Comparison of ENCODE assay signal across 34 cellular contexts in the genomic region with DNA sequence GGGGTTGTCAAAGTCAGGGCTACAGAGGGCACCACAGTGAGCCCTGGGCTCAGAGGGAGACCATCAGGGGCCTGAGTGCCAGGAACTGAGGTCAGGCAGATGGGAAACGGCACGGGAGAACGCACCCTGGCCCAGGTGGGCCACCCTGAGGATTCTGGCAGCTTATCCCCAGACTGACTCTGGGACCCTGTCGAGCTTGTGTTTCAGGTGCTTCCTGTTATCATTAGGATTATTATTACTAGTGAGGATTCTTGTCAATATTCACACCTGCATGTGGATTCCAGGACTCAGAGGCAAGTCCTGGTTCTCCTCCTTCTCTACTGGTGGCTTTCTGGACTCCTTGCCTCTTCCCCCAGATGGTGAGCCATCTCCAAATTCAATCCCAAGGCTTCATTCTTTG. TPM values are rescaled to one million over a fixed set of nuclear protein-coding genes. Genes with fewer than 3 reads are reported as not detected.
"Had no signal": no experiment of that assay in that cellular context is flagged by ENCODE, and none has a peak within 500 bp of the region (broad histone marks: within the 10 kb centered on the region; RNA-seq: fewer than 3 reads in every experiment).

No MANE protein-coding gene starts in this region.

- H3K36me3 ChIP-seq: esophagus squamous epithelium had no signal

- H3K36me3 Mint-ChIP-seq: activated naive CD4-positive, alpha-beta T cell treated with anti-CD3 and anti-CD28 coated beads, Interleukin-2, amount 10 ng/mL, durations not matched to agents 7 days and 5 days; activated naive CD4-positive, alpha-beta T cell treated with anti-CD3 and anti-CD28 coated beads, Interleukin-2, amount 50 U/mL, for 72 hours; activated naive CD8-positive, alpha-beta T cell treated with anti-CD3 and anti-CD28 coated beads, Interleukin-2, amount 10 ng/mL, durations not matched to agents 7 days and 5 days had no signal

- H3K9me3 Mint-ChIP-seq: activated CD4-positive, alpha-beta memory T cell treated with anti-CD3 and anti-CD28 coated beads, Interleukin-2, amount 10 ng/mL, durations not matched to agents 7 days and 5 days; activated CD4-positive, alpha-beta T cell treated with anti-CD3 and anti-CD28 coated beads, Interleukin-2, amount 10 ng/mL, durations not matched to agents 7 days and 5 days; activated naive CD4-positive, alpha-beta T cell treated with anti-CD3 and anti-CD28 coated beads, Interleukin-2, amount 10 ng/mL, durations not matched to agents 7 days and 5 days; activated naive CD4-positive, alpha-beta T cell treated with anti-CD3 and anti-CD28 coated beads, Interleukin-2, amount 50 U/mL, for 72 hours; activated naive CD8-positive, alpha-beta T cell treated with anti-CD3 and anti-CD28 coated beads, Interleukin-2, amount 10 ng/mL, durations not matched to agents 7 days and 5 days; activated T-cell treated with anti-CD3 and anti-CD28 coated beads, Interleukin-2, amount 50 U/mL, for 24 hours; activated T-cell treated with anti-CD3 and anti-CD28 coated beads, Interleukin-2, amount 50 U/mL, for 72 hours; effector memory CD8-positive, alpha-beta T cell; T-helper 2 cell treated with Interferon-gamma antibody and Interleukin-4, amounts not matched to agents 5 μg/mL and 100 μg/mL, for 36 hours had no signal

- H3K4me1 Mint-ChIP-seq: activated CD4-positive, alpha-beta memory T cell treated with anti-CD3 and anti-CD28 coated beads, Interleukin-2, amount 10 ng/mL, durations not matched to agents 7 days and 5 days; activated CD4-positive, alpha-beta T cell treated with anti-CD3 and anti-CD28 coated beads for 36 hours had no signal

- H3K27me3 ChIP-seq: body of pancreas, esophagus squamous epithelium, gastroesophageal sphincter had no signal

- H3K27me3 Mint-ChIP-seq: activated CD4-positive, alpha-beta T cell treated with anti-CD3 and anti-CD28 coated beads for 36 hours; activated T-cell treated with anti-CD3 and anti-CD28 coated beads, Interleukin-2, amount 50 U/mL, for 24 hours; effector memory CD8-positive, alpha-beta T cell had no signal

- H3K27ac Mint-ChIP-seq: activated CD4-positive, alpha-beta memory T cell treated with anti-CD3 and anti-CD28 coated beads, Interleukin-2, amount 10 ng/mL, durations not matched to agents 7 days and 5 days; activated CD4-positive, alpha-beta T cell treated with anti-CD3 and anti-CD28 coated beads for 36 hours; activated CD4-positive, alpha-beta T cell treated with anti-CD3 and anti-CD28 coated beads, Interleukin-2, amount 10 ng/mL, durations not matched to agents 7 days and 5 days; activated naive CD4-positive, alpha-beta T cell treated with anti-CD3 and anti-CD28 coated beads, Interleukin-2, amount 10 ng/mL, durations not matched to agents 7 days and 5 days; activated naive CD8-positive, alpha-beta T cell treated with anti-CD3 and anti-CD28 coated beads, Interleukin-2, amount 10 ng/mL, durations not matched to agents 7 days and 5 days; activated T-cell treated with anti-CD3 and anti-CD28 coated beads, Interleukin-2, amount 50 U/mL, for 24 hours; activated T-cell treated with anti-CD3 and anti-CD28 coated beads, Interleukin-2, amount 50 U/mL, for 72 hours; T-helper 17 cell; T-helper 2 cell treated with Interferon-gamma antibody and Interleukin-4, amounts not matched to agents 5 μg/mL and 100 μg/mL, for 36 hours had no signal

- H3K4me1 ChIP-seq: body of pancreas, gastroesophageal sphincter had no signal

- DNase-seq: activated CD4-positive, alpha-beta memory T cell treated with anti-CD3 and anti-CD28 coated beads, Interleukin-2, amount 10 ng/mL, durations not matched to agents 7 days and 5 days; activated CD4-positive, alpha-beta T cell treated with anti-CD3 and anti-CD28 coated beads for 36 hours; activated CD4-positive, alpha-beta T cell treated with anti-CD3 and anti-CD28 coated beads, Interleukin-2, amount 10 ng/mL, durations not matched to agents 7 days and 5 days; activated CD4-positive, alpha-beta T cell treated with anti-CD3 and anti-CD28 coated beads, Interleukin-2, amount 50 U/mL, for 4 hours; activated CD4-positive, CD25-positive, alpha-beta regulatory T cell; activated CD4-positive, CD25-positive, alpha-beta regulatory T cell treated with anti-CD3 and anti-CD28 coated beads, Interleukin-2, amount 50 U/mL, for 72 hours; activated CD8-positive, alpha-beta memory T cell treated with anti-CD3 and anti-CD28 coated beads, Interleukin-2, amount 50 U/mL, for 48 hours; activated gamma-delta T cell; activated naive CD4-positive, alpha-beta T cell; activated naive CD4-positive, alpha-beta T cell treated with anti-CD3 and anti-CD28 coated beads, Interleukin-2, amount 10 ng/mL, durations not matched to agents 7 days and 5 days; activated naive CD8-positive, alpha-beta T cell treated with anti-CD3 and anti-CD28 coated beads, Interleukin-2, amount 10 ng/mL, durations not matched to agents 7 days and 5 days; activated T-cell treated with anti-CD3 and anti-CD28 coated beads for 4 hours; activated T-cell treated with anti-CD3 and anti-CD28 coated beads, Interleukin-2, amount 50 U/mL, for 24 hours; activated T-cell treated with anti-CD3 and anti-CD28 coated beads, Interleukin-2, amount 50 U/mL, for 72 hours; body of pancreas; caudate nucleus; cortex of kidney; dermis blood vessel endothelial cell; effector CD4-positive, alpha-beta T cell; effector memory CD8-positive, alpha-beta T cell; esophagus squamous epithelium; foreskin melanocyte; T-helper 1 cell; T-helper 17 cell; T1000 had no signal

- H3K27ac ChIP-seq: body of pancreas, epithelial cell of prostate, gastroesophageal sphincter had no signal

- H3K9me3 ChIP-seq: body of pancreas, esophagus squamous epithelium, gastroesophageal sphincter had no signal

- H3K4me3 ChIP-seq: body of pancreas, esophagus squamous epithelium, gastroesophageal sphincter had no signal

- H3K4me3 Mint-ChIP-seq: activated CD4-positive, alpha-beta memory T cell treated with anti-CD3 and anti-CD28 coated beads, Interleukin-2, amount 10 ng/mL, durations not matched to agents 7 days and 5 days; activated CD4-positive, alpha-beta T cell treated with anti-CD3 and anti-CD28 coated beads for 36 hours; activated CD4-positive, alpha-beta T cell treated with anti-CD3 and anti-CD28 coated beads, Interleukin-2, amount 10 ng/mL, durations not matched to agents 7 days and 5 days; activated naive CD4-positive, alpha-beta T cell treated with anti-CD3 and anti-CD28 coated beads, Interleukin-2, amount 10 ng/mL, durations not matched to agents 7 days and 5 days; activated naive CD8-positive, alpha-beta T cell treated with anti-CD3 and anti-CD28 coated beads, Interleukin-2, amount 10 ng/mL, durations not matched to agents 7 days and 5 days; activated T-cell treated with anti-CD3 and anti-CD28 coated beads, Interleukin-2, amount 50 U/mL, for 24 hours; activated T-cell treated with anti-CD3 and anti-CD28 coated beads, Interleukin-2, amount 50 U/mL, for 72 hours; effector memory CD8-positive, alpha-beta T cell; T-helper 17 cell; T-helper 2 cell treated with Interferon-gamma antibody and Interleukin-4, amounts not matched to agents 5 μg/mL and 100 μg/mL, for 36 hours had no signal

RNA-seq across cellular contexts. Expression of gene VSIG8, which starts 15.2 kb away (rescaled TPM):
- total RNA-seq: activated CD4-positive, alpha-beta memory T cell treated with anti-CD3 and anti-CD28 coated beads, Interleukin-2, amount 10 ng/mL, durations not matched to agents 7 days and 5 days; activated CD4-positive, alpha-beta T cell treated with anti-CD3 and anti-CD28 coated beads, Interleukin-2, amount 10 ng/mL, durations not matched to agents 7 days and 5 days; activated naive CD8-positive, alpha-beta T cell treated with anti-CD3 and anti-CD28 coated beads, Interleukin-2, amount 10 ng/mL, durations not matched to agents 7 days and 5 days; activated T-cell treated with anti-CD3 and anti-CD28 coated beads, Interleukin-2, amount 50 U/mL, for 72 hours; body of pancreas; chondrocyte; dermis blood vessel endothelial cell; endothelial cell of umbilical vein; fibroblast of villous mesenchyme; gastroesophageal sphincter; T-helper 17 cell had no signal
- polyA plus RNA-seq: endothelial cell of umbilical vein, fibroblast of lung had no signal

RNA-seq across cellular contexts. Expression of gene SLAMF8, which starts 20.6 kb away (rescaled TPM):
- total RNA-seq: chondrocyte, dermis blood vessel endothelial cell, endothelial cell of umbilical vein, fibroblast of lung, fibroblast of villous mesenchyme, glomerular endothelial cell had no signal
- polyA plus RNA-seq: endothelial cell of umbilical vein, fibroblast of lung had no signal

RNA-seq across cellular contexts. Expression of gene FCRL6, which starts 45.1 kb away (rescaled TPM):
- total RNA-seq: activated CD4-positive, alpha-beta memory T cell treated with anti-CD3 and anti-CD28 coated beads, Interleukin-2, amount 10 ng/mL, durations not matched to agents 7 days and 5 days; activated CD4-positive, alpha-beta T cell treated with anti-CD3 and anti-CD28 coated beads for 36 hours; activated naive CD4-positive, alpha-beta T cell treated with anti-CD3 and anti-CD28 coated beads, Interleukin-2, amount 50 U/mL, for 72 hours; chondrocyte; dermis blood vessel endothelial cell; endothelial cell of umbilical vein; fibroblast of lung; fibroblast of villous mesenchyme; glomerular endothelial cell had no signal
- polyA plus RNA-seq: fibroblast of lung had no signal

RNA-seq across cellular contexts. Expression of gene CFAP45, which starts 52.7 kb away (rescaled TPM):
- total RNA-seq: body of pancreas had no signal
